23 cellular contexts compared by ENCODE assay signal in the genomic region with DNA sequence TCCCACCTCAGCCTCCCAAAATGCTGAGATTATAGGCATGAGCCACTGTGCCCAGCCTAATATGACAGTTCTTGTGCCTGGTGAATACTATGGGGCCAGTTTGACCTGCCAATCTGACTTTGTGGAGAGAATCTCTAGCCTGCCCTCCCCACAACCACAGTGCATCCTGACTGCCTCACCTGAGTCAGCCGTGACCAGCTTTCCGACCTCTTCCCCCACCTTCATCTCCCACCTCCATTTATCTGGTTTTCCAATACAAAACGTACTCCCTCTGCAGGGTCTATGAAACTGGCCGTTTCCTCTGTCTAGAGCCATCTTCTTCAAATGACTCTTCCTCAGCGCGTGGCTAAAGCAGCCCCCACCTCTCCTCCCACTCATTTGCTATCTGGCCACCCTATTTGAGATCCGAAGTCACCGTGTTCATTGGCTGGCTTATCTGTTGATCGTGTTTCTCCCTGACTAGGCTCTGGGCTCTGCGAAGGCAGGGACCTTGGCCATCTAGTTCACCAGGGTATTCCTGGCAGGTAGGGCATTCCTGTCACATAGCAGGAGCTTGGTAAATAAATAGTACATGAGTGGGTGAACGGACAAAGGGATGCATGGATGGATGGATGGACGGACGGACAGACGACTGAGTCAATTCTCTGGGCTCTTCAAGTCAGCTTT. TPM values are rescaled to one million over a fixed set of nuclear protein-coding genes. Genes with fewer than 3 reads are reported as not detected.
"Had no signal": no experiment of that assay in that cellular context is flagged by ENCODE, and none has a peak within 500 bp of the region (broad histone marks: within the 10 kb centered on the region; RNA-seq: fewer than 3 reads in every experiment).

No MANE protein-coding gene starts in this region.

- DNase-seq: activated CD8-positive, alpha-beta memory T cell treated with anti-CD3 and anti-CD28 coated beads, Interleukin-2, amount 10 ng/mL, durations not matched to agents 7 days and 5 days; activated naive CD8-positive, alpha-beta T cell treated with anti-CD3 and anti-CD28 coated beads for 36 hours; activated T-cell treated with anti-CD3 and anti-CD28 coated beads, Interleukin-2, amount 50 U/mL, for 1 hour; cerebellar nuclear complex; dermis blood vessel endothelial cell; effector memory CD8-positive, alpha-beta T cell; foreskin melanocyte; immature natural killer cell; left cardiac atrium; naive B cell; stimulated activated CD4-positive, alpha-beta T cell treated with anti-CD3 and anti-CD28 coated beads, Interleukin-4, amount 100 ng/mL, for 24 hours; stimulated activated naive CD8-positive, alpha-beta T cell treated with anti-CD3 and anti-CD28 coated beads, Interleukin-15, Interleukin-2, amounts not matched to agents 100 U/mL and 50 U/mL, for 24 hours; T-helper 1 cell; T1000 had no signal

- H3K36me3 ChIP-seq: heart left ventricle, vagina had no signal

- H2AFZ ChIP-seq: parathyroid adenoma had no signal

- H3K9ac ChIP-seq: parathyroid adenoma had no signal

- ATAC-seq: activated CD8-positive, alpha-beta memory T cell treated with anti-CD3 and anti-CD28 coated beads, Interleukin-2, amount 10 ng/mL, durations not matched to agents 7 days and 5 days; effector memory CD8-positive, alpha-beta T cell; heart left ventricle; left cardiac atrium; SK-N-SH treated with all-trans-retinoic acid at 6 μM for 48 hours; stimulated activated naive CD8-positive, alpha-beta T cell treated with anti-CD3 and anti-CD28 coated beads, Interleukin-15, Interleukin-2, amounts not matched to agents 100 U/mL and 50 U/mL, for 24 hours had no signal

- H3K4me3 ChIP-seq: heart left ventricle, vagina had no signal

- H3K4me1 ChIP-seq: vagina had no signal

- H3K27ac ChIP-seq: parathyroid adenoma, vagina had no signal

- H3K9me3 ChIP-seq: heart left ventricle, vagina had no signal

- H3K79me2 ChIP-seq: parathyroid adenoma had no signal

- H3K27me3 ChIP-seq: heart left ventricle, vagina had no signal

RNA-seq across cellular contexts. Expression of a gene that starts 22.3 kb away (rescaled TPM):
- total RNA-seq: activated CD8-positive, alpha-beta memory T cell treated with anti-CD3 and anti-CD28 coated beads, Interleukin-2, amount 10 ng/mL, durations not matched to agents 7 days and 5 days; fibroblast of lung had no signal

RNA-seq across cellular contexts. Expression of a gene that starts 51.8 kb away (rescaled TPM):
- total RNA-seq: dermis blood vessel endothelial cell, fibroblast of lung, lung microvascular endothelial cell, mononuclear cell, renal cortical epithelial cell, skeletal muscle tissue had no signal
- polyA plus RNA-seq: fibroblast of lung, immature natural killer cell had no signal
